31 cellular contexts compared by ENCODE assay signal in the genomic region with DNA sequence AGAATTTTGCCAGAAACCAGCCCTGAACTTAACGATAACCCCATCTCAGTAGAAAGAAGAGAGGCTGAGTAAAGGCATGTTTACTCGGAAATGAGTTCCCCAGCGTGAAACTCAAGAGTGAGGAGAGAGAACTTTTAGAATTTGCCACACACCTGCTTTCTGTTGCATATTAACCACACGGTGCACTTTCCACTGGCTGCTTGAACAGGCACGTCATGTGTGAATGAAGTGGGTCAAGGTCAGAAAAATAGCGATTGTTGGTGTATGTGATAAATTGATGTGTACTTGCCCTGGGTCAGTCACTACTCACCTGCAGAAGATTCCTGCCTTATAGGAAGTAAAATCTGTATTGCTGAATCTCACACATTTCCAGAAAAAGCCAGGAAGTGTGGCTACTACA.
"Had no signal": no experiment of that assay in that cellular context is flagged by ENCODE, and none has a peak within 500 bp of the region (broad histone marks: within the 10 kb centered on the region; RNA-seq: fewer than 3 reads in every experiment).

No MANE protein-coding gene starts in this region.

- DNase-seq: activated B cell treated with CpG ODN at 0.5 μM for 24 hours; activated CD4-positive, alpha-beta T cell treated with anti-CD3 and anti-CD28 coated beads for 1 hour; activated CD4-positive, alpha-beta T cell treated with anti-CD3 and anti-CD28 coated beads for 48 hours; activated CD8-positive, alpha-beta T cell treated with anti-CD3 and anti-CD28 coated beads for 36 hours; activated effector memory CD4-positive, alpha-beta T cell treated with anti-CD3 and anti-CD28 coated beads, Interleukin-2, amount 50 U/mL, for 16 hours; activated naive CD4-positive, alpha-beta T cell; activated naive CD4-positive, alpha-beta T cell treated with anti-CD3 and anti-CD28 coated beads, Interleukin-2, amount 50 U/mL, for 16 hours; activated naive CD8-positive, alpha-beta T cell treated with anti-CD3 and anti-CD28 coated beads for 36 hours; activated T-cell treated with anti-CD3 and anti-CD28 coated beads, Interleukin-2, amount 50 U/mL, for 1 hour; activated T-cell treated with anti-CD3 and anti-CD28 coated beads, Interleukin-2, amount 50 U/mL, for 72 hours; amniotic stem cell; aorta; NCI-H1105; NCI-H1417 treated with DMSO at 0.1 percent for 48 hours; NCI-H187 treated with DMSO at 0.1 percent for 48 hours; NCI-H2081; NCI-H2171 treated with DMSO at 0.1 percent for 48 hours; NCI-H226; NCI-H446 treated with DMSO at 0.1 percent for 48 hours; NCI-H524; NCI-H69; NCI-H82; SHP77; SJCRH30 had no signal

- H3K27me3 Mint-ChIP-seq: activated B cell treated with CpG ODN at 0.5 μM for 24 hours; activated CD8-positive, alpha-beta T cell treated with anti-CD3 and anti-CD28 coated beads for 36 hours; activated naive CD8-positive, alpha-beta T cell treated with anti-CD3 and anti-CD28 coated beads for 36 hours; activated T-helper 17 cell treated with anti-CD3 and anti-CD28 coated beads, Interleukin-2, amount 50 U/mL, for 72 hours had no signal

- H3K4me3 ChIP-seq: cardiac muscle cell, K562, SJCRH30, SK-N-MC had no signal

- H3K4me3 Mint-ChIP-seq: activated B cell treated with CpG ODN at 0.5 μM for 24 hours; activated CD8-positive, alpha-beta T cell treated with anti-CD3 and anti-CD28 coated beads for 36 hours; activated naive CD8-positive, alpha-beta T cell treated with anti-CD3 and anti-CD28 coated beads for 36 hours; activated T-cell treated with anti-CD3 and anti-CD28 coated beads, Interleukin-2, amount 50 U/mL, for 72 hours; activated T-helper 17 cell treated with anti-CD3 and anti-CD28 coated beads, Interleukin-2, amount 50 U/mL, for 72 hours; T-helper 1 cell treated with Interleukin-12 subunit alpha and Interleukin-12 subunit beta and Interleukin-4 antibody, amounts not matched to agents 30 μg/mL and 1 μg/mL, for 36 hours; T-helper 2 cell treated with Interferon-gamma antibody and Interleukin-4, amounts not matched to agents 5 μg/mL and 100 μg/mL, for 36 hours had no signal

- ATAC-seq: activated CD8-positive, alpha-beta T cell treated with anti-CD3 and anti-CD28 coated beads for 36 hours; activated T-cell treated with anti-CD3 and anti-CD28 coated beads, Interleukin-2, amount 50 U/mL, for 72 hours; activated T-helper 17 cell treated with anti-CD3 and anti-CD28 coated beads, Interleukin-2, amount 50 U/mL, for 72 hours; K562; Panc1 had no signal

- H3K27ac Mint-ChIP-seq: activated B cell treated with CpG ODN at 0.5 μM for 24 hours; activated CD8-positive, alpha-beta T cell treated with anti-CD3 and anti-CD28 coated beads for 36 hours; activated naive CD8-positive, alpha-beta T cell treated with anti-CD3 and anti-CD28 coated beads for 36 hours; activated T-cell treated with anti-CD3 and anti-CD28 coated beads, Interleukin-2, amount 50 U/mL, for 72 hours; activated T-helper 17 cell treated with anti-CD3 and anti-CD28 coated beads, Interleukin-2, amount 50 U/mL, for 72 hours; T-helper 1 cell treated with Interleukin-12 subunit alpha and Interleukin-12 subunit beta and Interleukin-4 antibody, amounts not matched to agents 30 μg/mL and 1 μg/mL, for 36 hours; T-helper 2 cell treated with Interferon-gamma antibody and Interleukin-4, amounts not matched to agents 5 μg/mL and 100 μg/mL, for 36 hours had no signal

- H3K4me1 Mint-ChIP-seq: activated B cell treated with CpG ODN at 0.5 μM for 24 hours; activated naive CD8-positive, alpha-beta T cell treated with anti-CD3 and anti-CD28 coated beads for 36 hours; activated T-helper 17 cell treated with anti-CD3 and anti-CD28 coated beads, Interleukin-2, amount 50 U/mL, for 72 hours had no signal

- H3K36me3 Mint-ChIP-seq: activated naive CD8-positive, alpha-beta T cell treated with anti-CD3 and anti-CD28 coated beads for 36 hours had no signal
